Comparison of ENCODE assay signal across 8 cellular contexts in genomic region chr17:1830288-1830687, GRCh38. TPM values are rescaled to one million over a fixed set of nuclear protein-coding genes. Genes with fewer than 3 reads are reported as not detected.
DNase-seq lines count a peak whose midpoint lies in the region.

No MANE protein-coding gene starts in this region.

- DNase-seq in NCI-H1417 (lab: John Stamatoyannopoulos, UW) (peak in 2 of 3 experiments; percentile 36 to 53), NCI-H1417 treated with DMSO at 0.1 percent for 48 hours (lab: John Stamatoyannopoulos, UW) (no peak), MG63 (no peak), dedifferentiated amniotic fluid mesenchymal stem cell (ENCODE audit: extremely low spot score) (no peak), COLO829 (ENCODE audit: low spot score) (no peak)
- DNase-seq in activated effector memory CD4-positive, alpha-beta T cell treated with anti-CD3 and anti-CD28 coated beads, Interleukin-2, amount 50 U/mL, for 16 hours: peak; percentile 69

- H3K27me3 ChIP-seq in MG63: no peaks in the 10 kb centered on the region
- no peaks in the 10 kb centered on the region for H3K27me3 ChIP-seq in skeletal muscle satellite cell (ENCODE audit: control insufficient read depth, insufficient read depth, low read length)

- peak overlapping the region; percentile 87 for H3K9ac ChIP-seq in skeletal muscle satellite cell (ENCODE audit: low read depth, low read length)

- H3K4me3 ChIP-seq in MG63 (peak overlapping the region; percentile 76), iPS-11a (ENCODE audit: low read depth, low read length) (peak overlapping the region; percentile 79), skeletal muscle satellite cell (ENCODE audit: low read length) (peak overlapping the region; percentile 96)

- peak overlapping the region; percentile 87 for H3K4me2 ChIP-seq in skeletal muscle satellite cell (ENCODE audit: low read length)

- H3K9me3 ChIP-seq in MG63: no peaks in the 10 kb centered on the region
- H3K9me3 ChIP-seq in skeletal muscle satellite cell (replicated peaks; ENCODE audit: low read length): no peaks in the 10 kb centered on the region

- peaks cover 3% of the 10 kb centered on the region for H3K36me3 ChIP-seq in MG63
- H3K36me3 ChIP-seq in skeletal muscle satellite cell (ENCODE audit: insufficient read depth, low read length): peaks cover 4% of the 10 kb centered on the region

- H3K4me1 ChIP-seq in skeletal muscle satellite cell (ENCODE audit: control insufficient read depth, insufficient read depth, low read length): peaks cover 14% of the 10 kb centered on the region

RNA-seq across cellular contexts. Expression of gene RPA1, which starts 0.5 kb away (rescaled TPM):
- total RNA-seq in MG63 (2014; rRNA removed; shearing (Covaris generic); ENCODE audit: low replicate concordance): 34.6 and 49.4 TPM in 2 replicates
- 10.6 and 12.2 TPM in 2 replicates for total RNA-seq in skeletal muscle satellite cell (2012; rRNA removed)

RNA-seq across cellular contexts. Expression of gene SMYD4, which starts 0.6 kb away (rescaled TPM):
- 6.3 and 9.6 TPM in 2 replicates for total RNA-seq in MG63 (2014; rRNA removed; shearing (Covaris generic); ENCODE audit: low replicate concordance)
- 7.6 and 9.6 TPM in 2 replicates for total RNA-seq in skeletal muscle satellite cell (2012; rRNA removed)

Comparison
In these comparisons a context has a peak if more than half of its experiments do, and no peak if none do; other contexts are left out.
1. DNase-seq: peak in NCI-H1417 (2 of 3) and activated effector memory CD4-positive, alpha-beta T cell treated with anti-CD3 and anti-CD28 coated beads, Interleukin-2, amount 50 U/mL, for 16 hours (single experiment); none in NCI-H1417 treated with DMSO at 0.1 percent for 48 hours (single experiment), MG63 (single experiment), dedifferentiated amniotic fluid mesenchymal stem cell (single experiment) and COLO829 (single experiment).
2. Peak in every context shown above with its lines, with median percentiles within 50 percentile points of each other: H3K4me3 ChIP-seq.